ENCODE assay signal across 10 cellular contexts in genomic region chr6:26328265-26328844, GRCh38. TPM values are rescaled to one million over a fixed set of nuclear protein-coding genes. Genes with fewer than 3 reads are reported as not detected.
A peak's percentile ranks its signal among the peaks of the same experiment; 100 is the strongest.
DNase-seq lines count a peak whose midpoint lies in the region; ATAC-seq and TF ChIP-seq lines count a peak whose summit lies in the region.
"Had no signal": no experiment of that assay in that cellular context is flagged by ENCODE, and none has a peak within 500 bp of the region (broad histone marks: within the 10 kb centered on the region; RNA-seq: fewer than 3 reads in every experiment).

No MANE protein-coding gene starts in this region.

- no peaks in the 10 kb centered on the region for H3K36me3 ChIP-seq in neural cell (ENCODE audit: insufficient read depth, low read length)
- H3K36me3 ChIP-seq: sigmoid colon had no signal

- H3K79me2 ChIP-seq in neural cell (replicated peaks; ENCODE audit: insufficient read depth, low read length): no peaks in the 10 kb centered on the region

- H4K20me1 ChIP-seq in neural cell (ENCODE audit: insufficient read depth): no peaks in the 10 kb centered on the region

- ATAC-seq in GM19023 (IDR thresholded peaks at IDR 0.05; ENCODE audit: unreplicated experiment) (no peak), GM18870 (IDR thresholded peaks at IDR 0.05; ENCODE audit: unreplicated experiment) (no peak)

- no peak overlapping the region for H3K4me2 ChIP-seq in neural cell (ENCODE audit: low read length)

- no peaks in the 10 kb centered on the region for H3F3A ChIP-seq in neural cell (ENCODE audit: insufficient read depth, low read length, poor library complexity, severe bottlenecking)

- H3K9me3 ChIP-seq in neural cell (ENCODE audit: low read length): no peaks in the 10 kb centered on the region
- H3K9me3 ChIP-seq: sigmoid colon had no signal

- no peak for TF ChIP-seq RAD21 in neural cell (conservative IDR thresholded peaks at IDR 0.05)

- no peak overlapping the region for H2AFZ ChIP-seq in neural cell (ENCODE audit: low read depth, low read length)

- H3K9ac ChIP-seq in neural cell (ENCODE audit: low read length): no peak overlapping the region

- H3K27ac ChIP-seq in neural cell (ENCODE audit: low read length): no peak overlapping the region
- H3K27ac ChIP-seq: sigmoid colon had no signal

- DNase-seq in NCI-H748 (lab: John Stamatoyannopoulos, UW; ENCODE audit: unreplicated experiment) (peak; percentile 62), NCI-H748 treated with DMSO at 0.1 percent for 48 hours (lab: John Stamatoyannopoulos, UW) (no peak), M059J (ENCODE audit: low read depth) (peak; percentile 47), astrocyte of the hippocampus (ENCODE audit: low read depth, low spot score) (peak; percentile 10), OCI-M2 (lab: John Stamatoyannopoulos, UW; ENCODE audit: unreplicated experiment) (no peak)
- DNase-seq: AML-193, sigmoid colon had no signal

- peaks cover 55% of the 10 kb centered on the region for H3K27me3 ChIP-seq in neural cell (ENCODE audit: insufficient read depth, low read depth, low read length)

- TF ChIP-seq EP300 in neural cell (conservative IDR thresholded peaks at IDR 0.05; ENCODE audit: poor library complexity, severe bottlenecking): no peak

- H3K4me3 ChIP-seq in neural cell (ENCODE audit: low read length): peak overlapping the region; percentile 65
- H3K4me3 ChIP-seq: sigmoid colon had no signal

- H3K9me2 ChIP-seq in neural cell (ENCODE audit: insufficient read depth, low read length): no peaks in the 10 kb centered on the region

- no peak for TF ChIP-seq CTCF in neural cell (IDR thresholded peaks at IDR 0.05; ENCODE audit: poor library complexity, severe bottlenecking)

TF ChIP-seq in neural cell, 6 proteins besides CTCF, POLR2A, EP300 and RAD21:
- TF ChIP-seq SMC3 (conservative IDR thresholded peaks at IDR 0.05; ENCODE audit: poor library complexity) (no peak), MXI1 (conservative IDR thresholded peaks at IDR 0.05; ENCODE audit: poor library complexity, severe bottlenecking) (no peak), REST (IDR thresholded peaks at IDR 0.05; ENCODE audit: borderline replicate concordance) (no peak), TAF1 (IDR thresholded peaks at IDR 0.05; ENCODE audit: low read depth) (no peak), POLR2AphosphoS5 (IDR thresholded peaks at IDR 0.05) (no peak), EZH2 (IDR thresholded peaks at IDR 0.05; ENCODE audit: borderline replicate concordance, insufficient read depth, low read length, poor library complexity, severe bottlenecking) (no peak)

RNA-seq across cellular contexts. Expression of gene BTN3A2, which starts 36.6 kb away (rescaled TPM):
- 55.2 and 56.8 TPM in 2 replicates for total RNA-seq in M059J (2014; rRNA removed; shearing (Covaris generic))
- polyA plus RNA-seq in neural cell: 0.42 and 2.2 TPM in 2 replicates
- polyA minus RNA-seq in neural cell: 4.1 and 5.4 TPM in 2 replicates

RNA-seq across cellular contexts. Expression of gene BTN2A2, which starts 54.6 kb away (rescaled TPM):
- total RNA-seq in M059J (2014; rRNA removed; shearing (Covaris generic)): 25.1 and 26.0 TPM in 2 replicates
- 3.2 and 3.8 TPM in 2 replicates for polyA plus RNA-seq in neural cell
- polyA minus RNA-seq in neural cell: 1.5 and 1.7 TPM in 2 replicates

Comparison
In these comparisons a context has a peak if more than half of its experiments do, and no peak if none do; other contexts are left out.
1. DNase-seq: peak in NCI-H748 (single experiment), M059J (single experiment) and astrocyte of the hippocampus (single experiment); none in NCI-H748 treated with DMSO at 0.1 percent for 48 hours (single experiment) and OCI-M2 (single experiment).